In genomic region chr2:206728277-206729199, GRCh38 we compare ENCODE assay signal across 12 cellular contexts.
DNase-seq lines count a peak whose midpoint lies in the region; TF ChIP-seq lines count a peak whose summit lies in the region.
"Had no signal": no experiment of that assay in that cellular context is flagged by ENCODE, and none has a peak within 500 bp of the region (broad histone marks: within the 10 kb centered on the region; RNA-seq: fewer than 3 reads in every experiment).

No MANE protein-coding gene starts in this region.

- in situ Hi-C loops in GM13977 (cut with MboI; ENCODE audit: low pct_unique_long_range_greater_than_20kb, low sequenced_read_pairs, unreplicated experiment): no loop called here

- no peak for TF ChIP-seq CTCF in GM13977 (IDR thresholded peaks at IDR 0.05; ENCODE audit: extremely low read depth, insufficient read depth, missing control alignments)

- DNase-seq in CD1c-positive myeloid dendritic cell (ENCODE audit: extremely low spot score): peak; percentile 56
- peak; percentile 11 for DNase-seq in GM03348 (ENCODE audit: low spot score)
- DNase-seq in amniotic epithelial cell (ENCODE audit: low read depth): peak; percentile 4
- DNase-seq in inferior parietal cortex (ENCODE audit: extremely low spot score): peak; percentile 53
- DNase-seq in RPMI8226: no peak
- no peak for DNase-seq in GM19240 (ENCODE audit: insufficient read length, low spot score)
- DNase-seq in GM13977 (ENCODE audit: low spot score): no peak
- DNase-seq: activated CD8-positive, alpha-beta memory T cell treated with anti-CD3 and anti-CD28 coated beads, Interleukin-2, amount 10 ng/mL, durations not matched to agents 7 days and 5 days; COR-L47; stimulated activated CD4-positive, alpha-beta T cell treated with anti-CD3 and anti-CD28 coated beads, Interleukin-2, amount 100 ng/mL, for 24 hours; stomach; T-helper 2 cell had no signal

Comparison
In these comparisons a context has a peak if more than half of its experiments do, and no peak if none do; other contexts are left out.
1. DNase-seq: peak in CD1c-positive myeloid dendritic cell (single experiment), GM03348 (single experiment), amniotic epithelial cell (single experiment) and inferior parietal cortex (single experiment); none in RPMI8226 (single experiment), GM19240 (single experiment) and GM13977 (single experiment).